10 cellular contexts compared by ENCODE assay signal in genomic region chr1:40317394-40318074, GRCh38. TPM values are rescaled to one million over a fixed set of nuclear protein-coding genes. Genes with fewer than 3 reads are reported as not detected.
DNase-seq lines count a peak whose midpoint lies in the region; ATAC-seq and TF ChIP-seq lines count a peak whose summit lies in the region.
"Had no signal": no experiment of that assay in that cellular context is flagged by ENCODE, and none has a peak within 500 bp of the region (broad histone marks: within the 10 kb centered on the region; RNA-seq: fewer than 3 reads in every experiment).

No MANE protein-coding gene starts in this region.

- H3K9me3 Mint-ChIP-seq in activated naive CD8-positive, alpha-beta T cell treated with anti-CD3 and anti-CD28 coated beads, Interleukin-2, amount 50 U/mL, for 24 hours = no peaks in the 10 kb centered on the region

- H3K27me3 Mint-ChIP-seq in activated naive CD8-positive, alpha-beta T cell treated with anti-CD3 and anti-CD28 coated beads, Interleukin-2, amount 50 U/mL, for 24 hours = peaks cover 13% of the 10 kb centered on the region

- H3K27me3 ChIP-seq in left ventricle myocardium inferior (ENCODE audit: low read depth) = peaks cover 66% of the 10 kb centered on the region
- peaks cover 25% of the 10 kb centered on the region for H3K27me3 ChIP-seq in upper lobe of right lung

- no peaks in the 10 kb centered on the region for H3K9me3 ChIP-seq in left ventricle myocardium inferior (replicated peaks)
- no peaks in the 10 kb centered on the region for H3K9me3 ChIP-seq in upper lobe of right lung
- H3K9me3 ChIP-seq in mucosa of descending colon = no peaks in the 10 kb centered on the region

- H3K4me3 Mint-ChIP-seq in activated naive CD8-positive, alpha-beta T cell treated with anti-CD3 and anti-CD28 coated beads, Interleukin-2, amount 50 U/mL, for 24 hours = peak overlapping the region; percentile 54

- no peak overlapping the region for H3K27ac Mint-ChIP-seq in activated naive CD8-positive, alpha-beta T cell treated with anti-CD3 and anti-CD28 coated beads, Interleukin-2, amount 50 U/mL, for 24 hours

- no peaks in the 10 kb centered on the region for H3K36me3 ChIP-seq in left ventricle myocardium inferior
- no peaks in the 10 kb centered on the region for H3K36me3 ChIP-seq in upper lobe of right lung
- H3K36me3 ChIP-seq in mucosa of descending colon (ENCODE audit: low read depth) = no peaks in the 10 kb centered on the region
- H3K36me3 ChIP-seq: SJSA1 had no signal

- H3K4me1 ChIP-seq in left ventricle myocardium inferior (peaks cover 28% of the 10 kb centered on the region), upper lobe of right lung (peaks cover 11% of the 10 kb centered on the region), mucosa of descending colon (ENCODE audit: low read depth) (peaks cover 19% of the 10 kb centered on the region)

- H3K36me3 Mint-ChIP-seq in activated naive CD8-positive, alpha-beta T cell treated with anti-CD3 and anti-CD28 coated beads, Interleukin-2, amount 50 U/mL, for 24 hours (ENCODE audit: low read depth) = no peaks in the 10 kb centered on the region

- no peak for TF ChIP-seq CTCF in left ventricle myocardium inferior (IDR thresholded peaks at IDR 0.05; ENCODE audit: borderline replicate concordance)
- no peak for TF ChIP-seq CTCF in upper lobe of right lung (IDR thresholded peaks at IDR 0.05)
- TF ChIP-seq CTCF in mucosa of descending colon (IDR thresholded peaks at IDR 0.05) = no peak

- intact Hi-C loops in left ventricle myocardium inferior (cut with micrococcal nuclease) = no loop called here
- intact Hi-C loops in left cardiac atrium (cut with DNase I) = loop anchor here in 1 of 2 donors (5.0 kb wide), 1 partner anchor 165 kb away; no protein-coding TSS in a partner anchor
- intact Hi-C loops in upper lobe of right lung (cut with DNase I) = loop anchor here (10.0 kb wide), 1 partner anchor 173 kb away; no protein-coding TSS in a partner anchor
- intact Hi-C loops in mucosa of descending colon (cut with DNase I, micrococcal nuclease) = no loop called here

- H3K27ac ChIP-seq in left ventricle myocardium inferior (replicated peaks) = no peak overlapping the region
- H3K27ac ChIP-seq in upper lobe of right lung = no peak overlapping the region
- H3K27ac ChIP-seq: SJSA1 had no signal

- DNase-seq in left ventricle myocardium inferior = no peak
- no peak for DNase-seq in left cardiac atrium
- no peak for DNase-seq in activated naive CD8-positive, alpha-beta T cell treated with anti-CD3 and anti-CD28 coated beads, Interleukin-2, amount 50 U/mL, for 24 hours
- DNase-seq in mesenteric fat pad (ENCODE audit: low spot score) = peak; percentile 65
- no peak for DNase-seq in upper lobe of right lung
- no peak for DNase-seq in mucosa of descending colon
- no peak for DNase-seq in SW480 (ENCODE audit: low spot score)
- DNase-seq: stimulated activated CD4-positive, alpha-beta T cell treated with anti-CD3 and anti-CD28 coated beads, Interleukin-4, amount 100 ng/mL, for 24 hours had no signal

- ATAC-seq in left cardiac atrium (no peak), upper lobe of right lung (no peak), mucosa of descending colon (no peak), GM19397 (IDR thresholded peaks at IDR 0.05; ENCODE audit: unreplicated experiment) (no peak)
- no peak for ATAC-seq in activated naive CD8-positive, alpha-beta T cell treated with anti-CD3 and anti-CD28 coated beads, Interleukin-2, amount 50 U/mL, for 24 hours

- peak overlapping the region; percentile 66 for H3K4me3 ChIP-seq in left ventricle myocardium inferior
- peak overlapping the region; percentile 49 for H3K4me3 ChIP-seq in upper lobe of right lung
- no peak overlapping the region for H3K4me3 ChIP-seq in mucosa of descending colon

- peaks cover 36% of the 10 kb centered on the region for H3K4me1 Mint-ChIP-seq in activated naive CD8-positive, alpha-beta T cell treated with anti-CD3 and anti-CD28 coated beads, Interleukin-2, amount 50 U/mL, for 24 hours

RNA-seq across cellular contexts. Expression of gene COL9A2, which starts 0.4 kb away (rescaled TPM):
- total RNA-seq in left ventricle myocardium inferior (0.27 TPM), left cardiac atrium (1 to 10 TPM in 1 of 2 donors, under 1 TPM in 1; 0.53 to 1.2 TPM), mesenteric fat pad (0.48 TPM), upper lobe of right lung (3.8 TPM), mucosa of descending colon (10 to 100 TPM in 1 of 3 donors, 1 to 10 TPM in 2; 3.4 to 11.2 (median 4.8) TPM)

RNA-seq across cellular contexts. Expression of gene SMAP2, which starts 56.0 kb away (rescaled TPM):
- 15.0 TPM for total RNA-seq in left ventricle myocardium inferior
- total RNA-seq in left cardiac atrium = 10 to 100 TPM; 17.9 to 25.6 TPM
- total RNA-seq in mesenteric fat pad = 69.7 TPM
- 55.3 TPM for total RNA-seq in upper lobe of right lung
- 10 to 100 TPM; 22.0 to 35.6 (median 24.7) TPM for total RNA-seq in mucosa of descending colon

RNA-seq across cellular contexts. Expression of gene ZMPSTE24, which starts 59.5 kb away (rescaled TPM):
- total RNA-seq in left ventricle myocardium inferior (33.8 TPM), left cardiac atrium (10 to 100 TPM; 33.7 to 42.0 TPM), mesenteric fat pad (41.3 TPM), upper lobe of right lung (39.9 TPM), mucosa of descending colon (10 to 100 TPM; 46.0 to 51.9 (median 47.0) TPM)
